1 cellular context compared by ENCODE assay signal in the genomic region with DNA sequence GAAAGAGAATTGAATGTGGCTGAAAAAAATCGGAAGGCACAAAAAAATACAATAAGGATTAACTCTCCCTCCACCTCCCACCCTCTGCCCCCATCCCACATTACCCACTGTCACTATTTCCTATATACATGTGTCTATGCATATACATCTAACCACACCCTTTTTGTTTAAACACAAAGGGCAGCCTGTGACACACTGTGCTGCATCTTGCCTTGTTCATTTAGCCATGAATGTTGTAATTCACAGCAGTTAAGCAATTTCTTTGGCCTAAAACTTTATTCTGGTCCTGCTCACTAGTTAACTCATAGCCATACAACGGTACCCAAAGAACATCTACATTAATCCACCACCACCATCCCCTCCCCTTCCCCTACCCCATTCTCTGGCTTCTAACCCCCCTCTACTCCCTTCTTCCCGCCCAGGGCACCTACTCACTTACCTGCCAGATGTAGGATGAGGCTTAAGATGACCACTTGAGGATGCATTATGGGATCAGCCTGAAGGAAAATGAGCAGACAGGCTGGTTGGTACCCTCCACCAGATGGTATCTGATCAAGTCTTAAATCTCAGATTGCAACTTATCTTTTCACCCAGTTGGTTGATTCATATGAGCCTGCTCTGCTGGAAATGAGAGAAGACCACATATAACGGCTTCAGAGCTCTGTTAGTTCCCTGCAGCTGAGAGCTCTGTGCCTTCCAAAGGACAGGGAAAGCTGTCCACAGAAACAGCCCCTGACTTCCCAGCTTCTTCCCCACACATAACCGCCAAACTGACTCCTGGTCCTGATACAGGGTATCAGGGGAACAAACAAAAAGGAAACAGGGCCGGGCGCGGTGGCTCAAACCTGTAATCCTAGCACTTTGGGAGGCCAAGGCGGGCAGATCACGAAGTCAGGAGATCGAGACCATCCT.
TF ChIP-seq lines count a peak whose summit lies in the region.

No MANE protein-coding gene starts in this region.

TF ChIP-seq in GM23338, 12 proteins besides CTCF, POLR2A, EP300 and RAD21 (continued from another document):
- TF ChIP-seq, protein P1, sequence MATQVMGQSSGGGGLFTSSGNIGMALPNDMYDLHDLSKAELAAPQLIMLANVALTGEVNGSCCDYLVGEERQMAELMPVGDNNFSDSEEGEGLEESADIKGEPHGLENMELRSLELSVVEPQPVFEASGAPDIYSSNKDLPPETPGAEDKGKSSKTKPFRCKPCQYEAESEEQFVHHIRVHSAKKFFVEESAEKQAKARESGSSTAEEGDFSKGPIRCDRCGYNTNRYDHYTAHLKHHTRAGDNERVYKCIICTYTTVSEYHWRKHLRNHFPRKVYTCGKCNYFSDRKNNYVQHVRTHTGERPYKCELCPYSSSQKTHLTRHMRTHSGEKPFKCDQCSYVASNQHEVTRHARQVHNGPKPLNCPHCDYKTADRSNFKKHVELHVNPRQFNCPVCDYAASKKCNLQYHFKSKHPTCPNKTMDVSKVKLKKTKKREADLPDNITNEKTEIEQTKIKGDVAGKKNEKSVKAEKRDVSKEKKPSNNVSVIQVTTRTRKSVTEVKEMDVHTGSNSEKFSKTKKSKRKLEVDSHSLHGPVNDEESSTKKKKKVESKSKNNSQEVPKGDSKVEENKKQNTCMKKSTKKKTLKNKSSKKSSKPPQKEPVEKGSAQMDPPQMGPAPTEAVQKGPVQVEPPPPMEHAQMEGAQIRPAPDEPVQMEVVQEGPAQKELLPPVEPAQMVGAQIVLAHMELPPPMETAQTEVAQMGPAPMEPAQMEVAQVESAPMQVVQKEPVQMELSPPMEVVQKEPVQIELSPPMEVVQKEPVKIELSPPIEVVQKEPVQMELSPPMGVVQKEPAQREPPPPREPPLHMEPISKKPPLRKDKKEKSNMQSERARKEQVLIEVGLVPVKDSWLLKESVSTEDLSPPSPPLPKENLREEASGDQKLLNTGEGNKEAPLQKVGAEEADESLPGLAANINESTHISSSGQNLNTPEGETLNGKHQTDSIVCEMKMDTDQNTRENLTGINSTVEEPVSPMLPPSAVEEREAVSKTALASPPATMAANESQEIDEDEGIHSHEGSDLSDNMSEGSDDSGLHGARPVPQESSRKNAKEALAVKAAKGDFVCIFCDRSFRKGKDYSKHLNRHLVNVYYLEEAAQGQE (IDR thresholded peaks at IDR 0.05; ENCODE audit: unreplicated experiment): no peak
- TF ChIP-seq, protein P2, sequence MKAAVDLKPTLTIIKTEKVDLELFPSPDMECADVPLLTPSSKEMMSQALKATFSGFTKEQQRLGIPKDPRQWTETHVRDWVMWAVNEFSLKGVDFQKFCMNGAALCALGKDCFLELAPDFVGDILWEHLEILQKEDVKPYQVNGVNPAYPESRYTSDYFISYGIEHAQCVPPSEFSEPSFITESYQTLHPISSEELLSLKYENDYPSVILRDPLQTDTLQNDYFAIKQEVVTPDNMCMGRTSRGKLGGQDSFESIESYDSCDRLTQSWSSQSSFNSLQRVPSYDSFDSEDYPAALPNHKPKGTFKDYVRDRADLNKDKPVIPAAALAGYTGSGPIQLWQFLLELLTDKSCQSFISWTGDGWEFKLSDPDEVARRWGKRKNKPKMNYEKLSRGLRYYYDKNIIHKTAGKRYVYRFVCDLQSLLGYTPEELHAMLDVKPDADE (IDR thresholded peaks at IDR 0.05): no peak
- TF ChIP-seq, protein P3, sequence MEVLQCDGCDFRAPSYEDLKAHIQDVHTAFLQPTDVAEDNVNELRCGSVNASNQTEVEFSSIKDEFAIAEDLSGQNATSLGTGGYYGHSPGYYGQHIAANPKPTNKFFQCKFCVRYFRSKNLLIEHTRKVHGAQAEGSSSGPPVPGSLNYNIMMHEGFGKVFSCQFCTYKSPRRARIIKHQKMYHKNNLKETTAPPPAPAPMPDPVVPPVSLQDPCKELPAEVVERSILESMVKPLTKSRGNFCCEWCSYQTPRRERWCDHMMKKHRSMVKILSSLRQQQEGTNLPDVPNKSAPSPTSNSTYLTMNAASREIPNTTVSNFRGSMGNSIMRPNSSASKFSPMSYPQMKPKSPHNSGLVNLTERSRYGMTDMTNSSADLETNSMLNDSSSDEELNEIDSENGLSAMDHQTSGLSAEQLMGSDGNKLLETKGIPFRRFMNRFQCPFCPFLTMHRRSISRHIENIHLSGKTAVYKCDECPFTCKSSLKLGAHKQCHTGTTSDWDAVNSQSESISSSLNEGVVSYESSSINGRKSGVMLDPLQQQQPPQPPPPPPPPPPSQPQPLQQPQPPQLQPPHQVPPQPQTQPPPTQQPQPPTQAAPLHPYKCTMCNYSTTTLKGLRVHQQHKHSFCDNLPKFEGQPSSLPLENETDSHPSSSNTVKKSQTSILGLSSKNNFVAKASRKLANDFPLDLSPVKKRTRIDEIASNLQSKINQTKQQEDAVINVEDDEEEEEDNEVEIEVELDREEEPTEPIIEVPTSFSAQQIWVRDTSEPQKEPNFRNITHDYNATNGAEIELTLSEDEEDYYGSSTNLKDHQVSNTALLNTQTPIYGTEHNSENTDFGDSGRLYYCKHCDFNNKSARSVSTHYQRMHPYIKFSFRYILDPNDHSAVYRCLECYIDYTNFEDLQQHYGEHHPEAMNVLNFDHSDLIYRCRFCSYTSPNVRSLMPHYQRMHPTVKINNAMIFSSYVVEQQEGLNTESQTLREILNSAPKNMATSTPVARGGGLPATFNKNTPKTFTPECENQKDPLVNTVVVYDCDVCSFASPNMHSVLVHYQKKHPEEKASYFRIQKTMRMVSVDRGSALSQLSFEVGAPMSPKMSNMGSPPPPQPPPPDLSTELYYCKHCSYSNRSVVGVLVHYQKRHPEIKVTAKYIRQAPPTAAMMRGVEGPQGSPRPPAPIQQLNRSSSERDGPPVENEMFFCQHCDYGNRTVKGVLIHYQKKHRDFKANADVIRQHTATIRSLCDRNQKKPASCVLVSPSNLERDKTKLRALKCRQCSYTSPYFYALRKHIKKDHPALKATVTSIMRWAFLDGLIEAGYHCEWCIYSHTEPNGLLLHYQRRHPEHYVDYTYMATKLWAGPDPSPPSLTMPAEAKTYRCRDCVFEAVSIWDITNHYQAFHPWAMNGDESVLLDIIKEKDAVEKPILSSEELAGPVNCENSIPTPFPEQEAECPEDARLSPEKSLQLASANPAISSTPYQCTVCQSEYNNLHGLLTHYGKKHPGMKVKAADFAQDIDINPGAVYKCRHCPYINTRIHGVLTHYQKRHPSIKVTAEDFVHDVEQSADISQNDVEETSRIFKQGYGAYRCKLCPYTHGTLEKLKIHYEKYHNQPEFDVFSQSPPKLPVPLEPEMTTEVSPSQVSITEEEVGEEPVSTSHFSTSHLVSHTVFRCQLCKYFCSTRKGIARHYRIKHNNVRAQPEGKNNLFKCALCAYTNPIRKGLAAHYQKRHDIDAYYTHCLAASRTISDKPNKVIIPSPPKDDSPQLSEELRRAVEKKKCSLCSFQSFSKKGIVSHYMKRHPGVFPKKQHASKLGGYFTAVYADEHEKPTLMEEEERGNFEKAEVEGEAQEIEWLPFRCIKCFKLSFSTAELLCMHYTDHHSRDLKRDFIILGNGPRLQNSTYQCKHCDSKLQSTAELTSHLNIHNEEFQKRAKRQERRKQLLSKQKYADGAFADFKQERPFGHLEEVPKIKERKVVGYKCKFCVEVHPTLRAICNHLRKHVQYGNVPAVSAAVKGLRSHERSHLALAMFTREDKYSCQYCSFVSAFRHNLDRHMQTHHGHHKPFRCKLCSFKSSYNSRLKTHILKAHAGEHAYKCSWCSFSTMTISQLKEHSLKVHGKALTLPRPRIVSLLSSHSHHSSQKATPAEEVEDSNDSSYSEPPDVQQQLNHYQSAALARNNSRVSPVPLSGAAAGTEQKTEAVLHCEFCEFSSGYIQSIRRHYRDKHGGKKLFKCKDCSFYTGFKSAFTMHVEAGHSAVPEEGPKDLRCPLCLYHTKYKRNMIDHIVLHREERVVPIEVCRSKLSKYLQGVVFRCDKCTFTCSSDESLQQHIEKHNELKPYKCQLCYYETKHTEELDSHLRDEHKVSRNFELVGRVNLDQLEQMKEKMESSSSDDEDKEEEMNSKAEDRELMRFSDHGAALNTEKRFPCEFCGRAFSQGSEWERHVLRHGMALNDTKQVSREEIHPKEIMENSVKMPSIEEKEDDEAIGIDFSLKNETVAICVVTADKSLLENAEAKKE (CRISPR knock-in tag; IDR thresholded peaks at IDR 0.05): no peak
- TF ChIP-seq JUNB (IDR thresholded peaks at IDR 0.05; ENCODE audit: unreplicated experiment): no peak
